Comparison of ENCODE assay signal across 1 cellular context in genomic region chr11:130677486-130678153, GRCh38.
TF ChIP-seq lines count a peak whose summit lies in the region.

No MANE protein-coding gene starts in this region.

TF ChIP-seq in HepG2, 621 proteins besides CTCF, POLR2A, EP300 and RAD21 (continued from another document):
- TF ChIP-seq, protein P1, sequence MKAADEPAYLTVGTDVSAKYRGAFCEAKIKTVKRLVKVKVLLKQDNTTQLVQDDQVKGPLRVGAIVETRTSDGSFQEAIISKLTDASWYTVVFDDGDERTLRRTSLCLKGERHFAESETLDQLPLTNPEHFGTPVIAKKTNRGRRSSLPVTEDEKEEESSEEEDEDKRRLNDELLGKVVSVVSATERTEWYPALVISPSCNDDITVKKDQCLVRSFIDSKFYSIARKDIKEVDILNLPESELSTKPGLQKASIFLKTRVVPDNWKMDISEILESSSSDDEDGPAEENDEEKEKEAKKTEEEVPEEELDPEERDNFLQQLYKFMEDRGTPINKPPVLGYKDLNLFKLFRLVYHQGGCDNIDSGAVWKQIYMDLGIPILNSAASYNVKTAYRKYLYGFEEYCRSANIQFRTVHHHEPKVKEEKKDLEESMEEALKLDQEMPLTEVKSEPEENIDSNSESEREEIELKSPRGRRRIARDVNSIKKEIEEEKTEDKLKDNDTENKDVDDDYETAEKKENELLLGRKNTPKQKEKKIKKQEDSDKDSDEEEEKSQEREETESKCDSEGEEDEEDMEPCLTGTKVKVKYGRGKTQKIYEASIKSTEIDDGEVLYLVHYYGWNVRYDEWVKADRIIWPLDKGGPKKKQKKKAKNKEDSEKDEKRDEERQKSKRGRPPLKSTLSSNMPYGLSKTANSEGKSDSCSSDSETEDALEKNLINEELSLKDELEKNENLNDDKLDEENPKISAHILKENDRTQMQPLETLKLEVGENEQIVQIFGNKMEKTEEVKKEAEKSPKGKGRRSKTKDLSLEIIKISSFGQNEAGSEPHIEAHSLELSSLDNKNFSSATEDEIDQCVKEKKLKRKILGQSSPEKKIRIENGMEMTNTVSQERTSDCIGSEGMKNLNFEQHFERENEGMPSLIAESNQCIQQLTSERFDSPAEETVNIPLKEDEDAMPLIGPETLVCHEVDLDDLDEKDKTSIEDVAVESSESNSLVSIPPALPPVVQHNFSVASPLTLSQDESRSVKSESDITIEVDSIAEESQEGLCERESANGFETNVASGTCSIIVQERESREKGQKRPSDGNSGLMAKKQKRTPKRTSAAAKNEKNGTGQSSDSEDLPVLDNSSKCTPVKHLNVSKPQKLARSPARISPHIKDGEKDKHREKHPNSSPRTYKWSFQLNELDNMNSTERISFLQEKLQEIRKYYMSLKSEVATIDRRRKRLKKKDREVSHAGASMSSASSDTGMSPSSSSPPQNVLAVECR (CRISPR knock-in tag; IDR thresholded peaks at IDR 0.05; ENCODE audit: borderline replicate concordance), result no peak
- no peak for TF ChIP-seq ZNF350 (CRISPR knock-in tag; IDR thresholded peaks at IDR 0.05; ENCODE audit: borderline replicate concordance, low read depth)
- no peak for TF ChIP-seq ISL2 (CRISPR knock-in tag; IDR thresholded peaks at IDR 0.05)
- TF ChIP-seq ZFP36L2 (CRISPR knock-in tag; IDR thresholded peaks at IDR 0.05), result no peak
- TF ChIP-seq ZNF564 (CRISPR knock-in tag; IDR thresholded peaks at IDR 0.05), result no peak
TF ChIP-seq in HepG2: peak in this region for 0.
